1 cellular context compared by ENCODE assay signal in the genomic region with DNA sequence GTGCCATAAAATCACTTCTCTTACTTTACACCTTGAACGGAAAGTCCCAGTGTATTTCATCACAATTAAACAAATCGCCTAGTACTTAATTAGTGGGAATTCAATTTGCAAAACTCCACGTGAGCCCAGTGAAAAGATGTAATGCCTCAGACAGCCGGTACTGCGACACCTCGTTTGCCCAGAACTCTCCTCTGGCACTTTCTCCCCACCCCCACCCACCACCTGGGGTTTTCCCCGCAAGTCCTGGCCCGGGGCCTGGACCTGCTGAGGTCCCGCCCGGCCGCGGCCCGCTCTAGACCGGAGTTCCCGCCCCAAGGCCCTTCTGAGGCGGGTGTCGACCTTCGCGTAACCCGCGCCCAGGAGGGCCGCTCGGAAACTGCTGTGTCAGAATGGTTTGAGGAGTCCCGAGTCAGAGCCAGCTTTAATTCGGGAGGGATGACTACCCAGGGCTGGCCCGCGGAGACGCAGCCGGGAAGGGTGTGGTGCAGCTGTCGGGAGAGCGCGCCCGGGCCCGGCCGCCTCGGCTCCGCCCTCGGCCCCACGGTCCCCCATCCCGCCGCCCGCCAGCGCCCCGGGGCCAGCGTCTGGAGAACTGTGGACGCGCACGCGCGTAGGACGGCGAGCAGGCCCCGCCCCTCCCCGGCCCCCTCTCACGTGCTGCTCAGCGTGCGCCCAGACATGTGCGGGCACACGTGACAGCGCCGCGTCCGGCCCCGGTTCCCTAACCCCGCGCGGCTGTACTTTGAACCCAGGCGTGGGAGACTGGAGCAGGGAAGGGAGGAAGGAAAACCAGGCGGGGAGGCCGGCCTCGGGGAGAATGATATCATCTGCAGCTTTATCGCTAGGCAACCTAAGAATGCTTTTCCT.
TF ChIP-seq lines count a peak whose summit lies in the region.

No MANE protein-coding gene starts in this region.

TF ChIP-seq in HepG2, 621 proteins besides CTCF, POLR2A, EP300 and RAD21 (continued from another document and continues in another):
- TF ChIP-seq, protein P1, sequence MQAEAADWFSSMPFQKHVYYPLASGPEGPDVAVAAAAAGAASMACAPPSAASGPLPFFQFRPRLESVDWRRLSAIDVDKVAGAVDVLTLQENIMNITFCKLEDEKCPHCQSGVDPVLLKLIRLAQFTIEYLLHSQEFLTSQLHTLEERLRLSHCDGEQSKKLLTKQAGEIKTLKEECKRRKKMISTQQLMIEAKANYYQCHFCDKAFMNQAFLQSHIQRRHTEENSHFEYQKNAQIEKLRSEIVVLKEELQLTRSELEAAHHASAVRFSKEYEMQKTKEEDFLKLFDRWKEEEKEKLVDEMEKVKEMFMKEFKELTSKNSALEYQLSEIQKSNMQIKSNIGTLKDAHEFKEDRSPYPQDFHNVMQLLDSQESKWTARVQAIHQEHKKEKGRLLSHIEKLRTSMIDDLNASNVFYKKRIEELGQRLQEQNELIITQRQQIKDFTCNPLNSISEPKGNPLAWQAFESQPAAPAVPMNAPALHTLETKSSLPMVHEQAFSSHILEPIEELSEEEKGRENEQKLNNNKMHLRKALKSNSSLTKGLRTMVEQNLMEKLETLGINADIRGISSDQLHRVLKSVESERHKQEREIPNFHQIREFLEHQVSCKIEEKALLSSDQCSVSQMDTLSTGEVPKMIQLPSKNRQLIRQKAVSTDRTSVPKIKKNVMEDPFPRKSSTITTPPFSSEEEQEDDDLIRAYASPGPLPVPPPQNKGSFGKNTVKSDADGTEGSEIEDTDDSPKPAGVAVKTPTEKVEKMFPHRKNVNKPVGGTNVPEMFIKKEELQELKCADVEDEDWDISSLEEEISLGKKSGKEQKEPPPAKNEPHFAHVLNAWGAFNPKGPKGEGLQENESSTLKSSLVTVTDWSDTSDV (CRISPR knock-in tag; IDR thresholded peaks at IDR 0.05): peak; percentile 15
- peak; percentile 37; the same call in 1 of the 2 replicates for TF ChIP-seq TCF7 (IDR thresholded peaks at IDR 0.05; ENCODE audit: low read depth)
- peak; percentile 97 for TF ChIP-seq TFE3 (CRISPR knock-in tag; IDR thresholded peaks at IDR 0.05)
- no peak for TF ChIP-seq ZNF740 (CRISPR knock-in tag; IDR thresholded peaks at IDR 0.05)
- TF ChIP-seq HNRNPH1 (optimal IDR thresholded peaks at IDR 0.05; ENCODE audit: low read depth, low read length): no peak
- no peak for TF ChIP-seq FOXA3 (CRISPR knock-in tag; IDR thresholded peaks at IDR 0.05)
- peak; percentile 81; the same call in 1 of the 2 replicates for TF ChIP-seq ZNF564 (CRISPR knock-in tag; IDR thresholded peaks at IDR 0.05)
- peak; percentile 16; the same call in 1 of the 2 replicates for TF ChIP-seq ELF1 (CRISPR knock-in tag; IDR thresholded peaks at IDR 0.05)
- TF ChIP-seq ZNF614 (CRISPR knock-in tag; IDR thresholded peaks at IDR 0.05; ENCODE audit: borderline replicate concordance): peak; percentile 56; the same call in 1 of the 2 replicates
- TF ChIP-seq ZNF256 (CRISPR knock-in tag; conservative IDR thresholded peaks at IDR 0.05): no peak
- TF ChIP-seq ZNF407 (CRISPR knock-in tag; IDR thresholded peaks at IDR 0.05; ENCODE audit: not compliant biosample characterization): no peak
- no peak for TF ChIP-seq ADNP (CRISPR knock-in tag; IDR thresholded peaks at IDR 0.05)
- no peak for TF ChIP-seq RORA (CRISPR knock-in tag; IDR thresholded peaks at IDR 0.05)
- peak; percentile 79; the same call in 1 of the 2 replicates for TF ChIP-seq TBX2 (CRISPR knock-in tag; IDR thresholded peaks at IDR 0.05; ENCODE audit: borderline replicate concordance)
- 0 out of 2 replicates have a peak, but pooled peaks have one; percentile 19 for TF ChIP-seq NFYC (CRISPR knock-in tag; IDR thresholded peaks at IDR 0.05)
- peak; percentile 96 for TF ChIP-seq SALL2 (CRISPR knock-in tag; IDR thresholded peaks at IDR 0.05)
- TF ChIP-seq CHD4 (IDR thresholded peaks at IDR 0.05; ENCODE audit: borderline replicate concordance, low read length): no peak
- peak; percentile 91 for TF ChIP-seq ZBTB20 (CRISPR knock-in tag; IDR thresholded peaks at IDR 0.05; ENCODE audit: borderline replicate concordance, low read depth)
- no peak for TF ChIP-seq SNAPC5 (CRISPR knock-in tag; IDR thresholded peaks at IDR 0.05; ENCODE audit: borderline replicate concordance)
- TF ChIP-seq GFI1 (CRISPR knock-in tag; IDR thresholded peaks at IDR 0.05; ENCODE audit: borderline replicate concordance): peak; percentile 83; the same call in 1 of the 2 replicates
- TF ChIP-seq RFXANK (CRISPR knock-in tag; IDR thresholded peaks at IDR 0.05): no peak
- TF ChIP-seq NFE2L2 (IDR thresholded peaks at IDR 0.05; ENCODE audit: low read length): no peak
- TF ChIP-seq MAF1 (CRISPR knock-in tag; IDR thresholded peaks at IDR 0.05; ENCODE audit: borderline replicate concordance): no peak
- TF ChIP-seq, protein P2, sequence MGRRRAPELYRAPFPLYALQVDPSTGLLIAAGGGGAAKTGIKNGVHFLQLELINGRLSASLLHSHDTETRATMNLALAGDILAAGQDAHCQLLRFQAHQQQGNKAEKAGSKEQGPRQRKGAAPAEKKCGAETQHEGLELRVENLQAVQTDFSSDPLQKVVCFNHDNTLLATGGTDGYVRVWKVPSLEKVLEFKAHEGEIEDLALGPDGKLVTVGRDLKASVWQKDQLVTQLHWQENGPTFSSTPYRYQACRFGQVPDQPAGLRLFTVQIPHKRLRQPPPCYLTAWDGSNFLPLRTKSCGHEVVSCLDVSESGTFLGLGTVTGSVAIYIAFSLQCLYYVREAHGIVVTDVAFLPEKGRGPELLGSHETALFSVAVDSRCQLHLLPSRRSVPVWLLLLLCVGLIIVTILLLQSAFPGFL (CRISPR knock-in tag; IDR thresholded peaks at IDR 0.05): no peak
- TF ChIP-seq ZNF672 (CRISPR knock-in tag; IDR thresholded peaks at IDR 0.05): 0 out of 2 replicates have a peak, but pooled peaks have one; percentile 64
- TF ChIP-seq ZC3H4 (CRISPR knock-in tag; IDR thresholded peaks at IDR 0.05; ENCODE audit: borderline replicate concordance): no peak
- TF ChIP-seq ZIK1 (CRISPR knock-in tag; IDR thresholded peaks at IDR 0.05; ENCODE audit: borderline replicate concordance, low read depth): peak; percentile 87; the same call in 1 of the 2 replicates
- no peak for TF ChIP-seq ZNF501 (CRISPR knock-in tag; IDR thresholded peaks at IDR 0.05)
- TF ChIP-seq ZNF792 (CRISPR knock-in tag; IDR thresholded peaks at IDR 0.05): no peak
- peak; percentile 91 for TF ChIP-seq SRY (CRISPR knock-in tag; IDR thresholded peaks at IDR 0.05)
- peak; percentile 61; the same call in 1 of the 2 replicates for TF ChIP-seq SP5 (CRISPR knock-in tag; IDR thresholded peaks at IDR 0.05; ENCODE audit: borderline replicate concordance, low read depth)
- TF ChIP-seq YEATS4 (CRISPR knock-in tag; IDR thresholded peaks at IDR 0.05; ENCODE audit: borderline replicate concordance): peak; percentile 88
- TF ChIP-seq, protein P3, sequence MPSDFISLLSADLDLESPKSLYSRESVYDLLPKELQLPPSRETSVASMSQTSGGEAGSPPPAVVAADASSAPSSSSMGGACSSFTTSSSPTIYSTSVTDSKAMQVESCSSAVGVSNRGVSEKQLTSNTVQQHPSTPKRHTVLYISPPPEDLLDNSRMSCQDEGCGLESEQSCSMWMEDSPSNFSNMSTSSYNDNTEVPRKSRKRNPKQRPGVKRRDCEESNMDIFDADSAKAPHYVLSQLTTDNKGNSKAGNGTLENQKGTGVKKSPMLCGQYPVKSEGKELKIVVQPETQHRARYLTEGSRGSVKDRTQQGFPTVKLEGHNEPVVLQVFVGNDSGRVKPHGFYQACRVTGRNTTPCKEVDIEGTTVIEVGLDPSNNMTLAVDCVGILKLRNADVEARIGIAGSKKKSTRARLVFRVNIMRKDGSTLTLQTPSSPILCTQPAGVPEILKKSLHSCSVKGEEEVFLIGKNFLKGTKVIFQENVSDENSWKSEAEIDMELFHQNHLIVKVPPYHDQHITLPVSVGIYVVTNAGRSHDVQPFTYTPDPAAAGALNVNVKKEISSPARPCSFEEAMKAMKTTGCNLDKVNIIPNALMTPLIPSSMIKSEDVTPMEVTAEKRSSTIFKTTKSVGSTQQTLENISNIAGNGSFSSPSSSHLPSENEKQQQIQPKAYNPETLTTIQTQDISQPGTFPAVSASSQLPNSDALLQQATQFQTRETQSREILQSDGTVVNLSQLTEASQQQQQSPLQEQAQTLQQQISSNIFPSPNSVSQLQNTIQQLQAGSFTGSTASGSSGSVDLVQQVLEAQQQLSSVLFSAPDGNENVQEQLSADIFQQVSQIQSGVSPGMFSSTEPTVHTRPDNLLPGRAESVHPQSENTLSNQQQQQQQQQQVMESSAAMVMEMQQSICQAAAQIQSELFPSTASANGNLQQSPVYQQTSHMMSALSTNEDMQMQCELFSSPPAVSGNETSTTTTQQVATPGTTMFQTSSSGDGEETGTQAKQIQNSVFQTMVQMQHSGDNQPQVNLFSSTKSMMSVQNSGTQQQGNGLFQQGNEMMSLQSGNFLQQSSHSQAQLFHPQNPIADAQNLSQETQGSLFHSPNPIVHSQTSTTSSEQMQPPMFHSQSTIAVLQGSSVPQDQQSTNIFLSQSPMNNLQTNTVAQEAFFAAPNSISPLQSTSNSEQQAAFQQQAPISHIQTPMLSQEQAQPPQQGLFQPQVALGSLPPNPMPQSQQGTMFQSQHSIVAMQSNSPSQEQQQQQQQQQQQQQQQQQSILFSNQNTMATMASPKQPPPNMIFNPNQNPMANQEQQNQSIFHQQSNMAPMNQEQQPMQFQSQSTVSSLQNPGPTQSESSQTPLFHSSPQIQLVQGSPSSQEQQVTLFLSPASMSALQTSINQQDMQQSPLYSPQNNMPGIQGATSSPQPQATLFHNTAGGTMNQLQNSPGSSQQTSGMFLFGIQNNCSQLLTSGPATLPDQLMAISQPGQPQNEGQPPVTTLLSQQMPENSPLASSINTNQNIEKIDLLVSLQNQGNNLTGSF (CRISPR knock-in tag; IDR thresholded peaks at IDR 0.05): no peak; the same call in 1 of the 2 replicates
